Comparison of ENCODE assay signal across 1 cellular context in genomic region chr1:108563808-108564207, GRCh38.
TF ChIP-seq lines count a peak whose summit lies in the region.

No MANE protein-coding gene starts in this region.

TF ChIP-seq in K562, 482 proteins besides CTCF, POLR2A, EP300 and RAD21 (continued from another document):
- TF ChIP-seq IRF9 (tag; IDR thresholded peaks at IDR 0.05), result no peak
- TF ChIP-seq ZNF592 (IDR thresholded peaks at IDR 0.05), result peak; percentile 32; the same call in 1 of the 2 replicates
- TF ChIP-seq HNRNPLL (IDR thresholded peaks at IDR 0.05; ENCODE audit: low read depth, low read length, poor library complexity, severe bottlenecking), result no peak
- no peak for TF ChIP-seq MNT (conservative IDR thresholded peaks at IDR 0.05)
- no peak for TF ChIP-seq ZMIZ1 (IDR thresholded peaks at IDR 0.05; ENCODE audit: low read depth in 2 of 2, low read length in 2 of 2)
- TF ChIP-seq ATF1 (CRISPR knock-in tag; IDR thresholded peaks at IDR 0.05), result no peak
- no peak for TF ChIP-seq ATF1 (tag; IDR thresholded peaks at IDR 0.05)
- TF ChIP-seq SMARCA4 (IDR thresholded peaks at IDR 0.05), result peak; percentile 39; the same call in 1 of the 2 replicates
- no peak for TF ChIP-seq ZNF449 (CRISPR knock-in tag; IDR thresholded peaks at IDR 0.05)
- TF ChIP-seq ZNF280B (CRISPR knock-in tag; IDR thresholded peaks at IDR 0.05), result no peak
- TF ChIP-seq SP2 (IDR thresholded peaks at IDR 0.05; ENCODE audit: extremely low read depth, low read depth, low read length, poor library complexity, severe bottlenecking), result no peak
- no peak for TF ChIP-seq ETV1 (tag; conservative IDR thresholded peaks at IDR 0.05; ENCODE audit: low read depth)
- no peak for TF ChIP-seq ZNF184 (CRISPR knock-in tag; IDR thresholded peaks at IDR 0.05)
- no peak for TF ChIP-seq STAG1 (CRISPR knock-in tag; IDR thresholded peaks at IDR 0.05; ENCODE audit: borderline replicate concordance)
- no peak for TF ChIP-seq CHCHD3 (CRISPR knock-in tag; IDR thresholded peaks at IDR 0.05)
- no peak for TF ChIP-seq SFPQ (IDR thresholded peaks at IDR 0.05; ENCODE audit: low read depth, low read length)
- no peak for TF ChIP-seq ZC3H4 (CRISPR knock-in tag; IDR thresholded peaks at IDR 0.05; ENCODE audit: borderline replicate concordance)
- no peak for TF ChIP-seq PPARD (CRISPR knock-in tag; IDR thresholded peaks at IDR 0.05)
- TF ChIP-seq ZBTB33 (CRISPR knock-in tag; IDR thresholded peaks at IDR 0.05), result no peak
- no peak for TF ChIP-seq TCF15 (CRISPR knock-in tag; IDR thresholded peaks at IDR 0.05)
